ENCODE assay signal across 17 cellular contexts in genomic region chr2:36502081-36502480, GRCh38.
DNase-seq lines count a peak whose midpoint lies in the region; ATAC-seq and TF ChIP-seq lines count a peak whose summit lies in the region.
"Had no signal": no experiment of that assay in that cellular context is flagged by ENCODE, and none has a peak within 500 bp of the region (broad histone marks: within the 10 kb centered on the region; RNA-seq: fewer than 3 reads in every experiment).

No MANE protein-coding gene starts in this region.

- no peaks in the 10 kb centered on the region for H3K9me3 ChIP-seq in HCT116 (ENCODE audit: control insufficient read depth in 1 of 2, insufficient read depth in 1 of 2, low read depth in 1 of 2, low read length in 2 of 2)
- H3K9me3 ChIP-seq in CD8-positive, alpha-beta memory T cell (ENCODE audit: low read length) = no peaks in the 10 kb centered on the region
- no peaks in the 10 kb centered on the region for H3K9me3 ChIP-seq in effector memory CD4-positive, alpha-beta T cell (ENCODE audit: control insufficient read depth, low read length)
- H3K9me3 ChIP-seq: SJCRH30 had no signal

- CTCF ChIA-PET in HCT116 (lab: Charles Lee) = no interaction called here
- CTCF ChIA-PET in CD8-positive, alpha-beta memory T cell (lab: Charles Lee) = no interaction called here

- TF ChIP-seq CTCF in HCT116 (IDR thresholded peaks at IDR 0.05 in 2 of 3, conservative IDR thresholded peaks at IDR 0.05 in 1 of 3; ENCODE audit: borderline replicate concordance in 1 of 3, insufficient read depth in 1 of 3, low read depth in 2 of 3, low read length in 2 of 3) = no peak
- no peak for TF ChIP-seq CTCF in choroid plexus epithelial cell (conservative IDR thresholded peaks at IDR 0.05; ENCODE audit: low read depth, low read length)
- TF ChIP-seq CTCF in osteocyte (IDR thresholded peaks at IDR 0.05) = no peak
- TF ChIP-seq CTCF in foreskin fibroblast (IDR thresholded peaks at IDR 0.05; ENCODE audit: low read depth, low read length) = no peak

- no peak for TF ChIP-seq RAD21 in HCT116 (IDR thresholded peaks at IDR 0.05; ENCODE audit: low read depth)

- no peaks in the 10 kb centered on the region for H3K9me3 Mint-ChIP-seq in osteocyte (ENCODE audit: unreplicated experiment)
- H3K9me3 Mint-ChIP-seq in CD8-positive, alpha-beta memory T cell = no peaks in the 10 kb centered on the region
- H3K9me3 Mint-ChIP-seq: CD8-positive, alpha-beta T cell had no signal

- H3K4me1 Mint-ChIP-seq in osteocyte (ENCODE audit: unreplicated experiment) = peaks cover 12% of the 10 kb centered on the region
- H3K4me1 Mint-ChIP-seq in CD8-positive, alpha-beta memory T cell = no peaks in the 10 kb centered on the region

- peaks cover 35% of the 10 kb centered on the region for H3K36me3 Mint-ChIP-seq in osteocyte (ENCODE audit: unreplicated experiment)
- peaks cover 5 to 20% (median 6%) of the 10 kb centered on the region in 3 donors for H3K36me3 Mint-ChIP-seq in CD8-positive, alpha-beta memory T cell
- H3K36me3 Mint-ChIP-seq: CD8-positive, alpha-beta T cell had no signal

- no peaks in the 10 kb centered on the region for H3K27me3 Mint-ChIP-seq in osteocyte (ENCODE audit: unreplicated experiment)
- no peaks in the 10 kb centered on the region for H3K27me3 Mint-ChIP-seq in CD8-positive, alpha-beta memory T cell

- ATAC-seq in HCT116 = peak; percentile 59; the same call in 1 of the 2 replicates
- ATAC-seq: CD8-positive, alpha-beta T cell had no signal

- H3K27ac ChIP-seq in HCT116 (ENCODE audit: low read depth, low read length) = no peak overlapping the region
- H3K27ac ChIP-seq in CD8-positive, alpha-beta memory T cell (ENCODE audit: low read depth, low read length) = no peak overlapping the region
- H3K27ac ChIP-seq in effector memory CD4-positive, alpha-beta T cell (ENCODE audit: insufficient read depth, low read length, poor library complexity, severe bottlenecking) = no peak overlapping the region
- H3K27ac ChIP-seq: SJCRH30 had no signal

- DNase-seq in HCT116 (ENCODE audit: low read depth, low spot score) = peak; percentile 23
- DNase-seq in NCI-H226 = peak; percentile 26
- DNase-seq in choroid plexus epithelial cell (ENCODE audit: low read depth) = peak; percentile 50
- no peak for DNase-seq in osteocyte (ENCODE audit: extremely low spot score, unreplicated experiment)
- no peak for DNase-seq in CD8-positive, alpha-beta memory T cell
- DNase-seq in effector memory CD4-positive, alpha-beta T cell = no peak
- no peak for DNase-seq in foreskin fibroblast
- DNase-seq: CD8-positive, alpha-beta T cell; DMS 273 treated with DMSO at 0.1 percent for 48 hours; EL; H7; NCI-H1105; NCI-H187 treated with DMSO at 0.1 percent for 48 hours; NCI-H2171 treated with DMSO at 0.1 percent for 48 hours; NCI-H510A; NCI-H82; SJCRH30 had no signal

- no peak for TF ChIP-seq POLR2A in HCT116 (IDR thresholded peaks at IDR 0.05; ENCODE audit: borderline replicate concordance, extremely low read depth, insufficient read depth, insufficient read length)

- H3K4me3 ChIP-seq in HCT116 (replicated peaks in 1 of 2; ENCODE audit: low read depth in 1 of 2, low read length in 2 of 2) (no peak overlapping the region), choroid plexus epithelial cell (ENCODE audit: low read depth, low read length) (no peak overlapping the region), foreskin fibroblast (ENCODE audit: low read depth in 1 of 2, low read length in 2 of 2) (no peak overlapping the region)
- no peak overlapping the region for H3K4me3 ChIP-seq in CD8-positive, alpha-beta memory T cell (ENCODE audit: low read length)
- no peak overlapping the region for H3K4me3 ChIP-seq in effector memory CD4-positive, alpha-beta T cell (ENCODE audit: insufficient read depth, low read depth, low read length, poor library complexity, severe bottlenecking)
- H3K4me3 ChIP-seq: SJCRH30 had no signal

- peak overlapping the region; percentile 44 for H3K27ac Mint-ChIP-seq in osteocyte (ENCODE audit: unreplicated experiment)
- no peak overlapping the region for H3K27ac Mint-ChIP-seq in CD8-positive, alpha-beta memory T cell
- H3K27ac Mint-ChIP-seq: CD8-positive, alpha-beta T cell had no signal

- H3K9me2 ChIP-seq in HCT116 (ENCODE audit: insufficient read depth) = no peaks in the 10 kb centered on the region

- no peak overlapping the region for H3K4me3 Mint-ChIP-seq in osteocyte (ENCODE audit: unreplicated experiment)
- H3K4me3 Mint-ChIP-seq in CD8-positive, alpha-beta memory T cell = no peak overlapping the region
- H3K4me3 Mint-ChIP-seq: CD8-positive, alpha-beta T cell had no signal

- RAD21 ChIA-PET in HCT116 (lab: Charles Lee; ENCODE audit: low non-redundant PET in 1 of 2, low total read pairs in 2 of 2, uncharacterized antibody in 2 of 2, unreplicated experiment in 2 of 2) = interaction anchor here in 1 of 2 experiments (0.6 kb wide), 1 partner anchor 15 kb away, joined by 5 read pairs; no protein-coding TSS in a partner anchor

- H2AFZ ChIP-seq in HCT116 (ENCODE audit: low read depth, low read length, poor library complexity, severe bottlenecking) = no peak overlapping the region

- no peak overlapping the region; the same call in 1 of the 2 replicates for H3K4me2 ChIP-seq in HCT116 (ENCODE audit: low read length)

- H4K20me1 ChIP-seq in HCT116 (ENCODE audit: insufficient read depth) = no peaks in the 10 kb centered on the region

- no TSS peak for BruUV-seq in HCT116 (replicated peaks; lab: Mats Ljungman, UMichigan)

- no peaks in the 10 kb centered on the region for H3K36me3 ChIP-seq in HCT116 (ENCODE audit: control insufficient read depth in 1 of 2, insufficient read depth in 2 of 2, low read length in 2 of 2)
- H3K36me3 ChIP-seq in CD8-positive, alpha-beta memory T cell (ENCODE audit: insufficient read depth, low read length) = no peaks in the 10 kb centered on the region
- H3K36me3 ChIP-seq in effector memory CD4-positive, alpha-beta T cell (ENCODE audit: control insufficient read depth, insufficient read depth, low read length) = no peaks in the 10 kb centered on the region
- H3K36me3 ChIP-seq: SJCRH30 had no signal

- no peaks in the 10 kb centered on the region for H3K79me2 ChIP-seq in HCT116 (ENCODE audit: insufficient read depth, low read length)

- intact Hi-C loops in HCT116 (cut with micrococcal nuclease) = loop anchor here (10.0 kb wide), 2 partner anchors 253 to 617 kb away; no protein-coding TSS in a partner anchor

- POLR2A ChIA-PET in HCT116 (lab: Charles Lee) = no interaction called here
- POLR2A ChIA-PET in CD8-positive, alpha-beta memory T cell (lab: Charles Lee) = no interaction called here

- peaks cover 4 to 13% of the 10 kb centered on the region in 2 experiments; a peak in 3 of 4 replicates for H3K4me1 ChIP-seq in HCT116 (ENCODE audit: control insufficient read depth in 1 of 2, insufficient read depth in 2 of 2, low read length in 2 of 2)
- H3K4me1 ChIP-seq in CD8-positive, alpha-beta memory T cell (ENCODE audit: insufficient read depth, low read length) = no peaks in the 10 kb centered on the region
- no peaks in the 10 kb centered on the region for H3K4me1 ChIP-seq in effector memory CD4-positive, alpha-beta T cell (ENCODE audit: control insufficient read depth, insufficient read depth, low read length, poor library complexity, severe bottlenecking)

- H3K27me3 ChIP-seq in HCT116 (ENCODE audit: insufficient read depth, low read length) = no peaks in the 10 kb centered on the region
- H3K27me3 ChIP-seq in CD8-positive, alpha-beta memory T cell (ENCODE audit: insufficient read depth, low read length, poor library complexity, severe bottlenecking) = no peaks in the 10 kb centered on the region
- no peaks in the 10 kb centered on the region for H3K27me3 ChIP-seq in effector memory CD4-positive, alpha-beta T cell (replicated peaks; ENCODE audit: control insufficient read depth, insufficient read depth, low read length, poor library complexity, severe bottlenecking)
- H3K27me3 ChIP-seq: SJCRH30 had no signal

- no peak overlapping the region for H3K9ac ChIP-seq in HCT116 (ENCODE audit: low read length)

TF ChIP-seq in HCT116, 20 proteins besides CTCF, POLR2A, EP300 and RAD21:
- TF ChIP-seq SIN3A (IDR thresholded peaks at IDR 0.05; ENCODE audit: low read depth) = no peak
- peak; percentile 78 for TF ChIP-seq CEBPB (IDR thresholded peaks at IDR 0.05; ENCODE audit: low read depth)
- TF ChIP-seq, protein P1, sequence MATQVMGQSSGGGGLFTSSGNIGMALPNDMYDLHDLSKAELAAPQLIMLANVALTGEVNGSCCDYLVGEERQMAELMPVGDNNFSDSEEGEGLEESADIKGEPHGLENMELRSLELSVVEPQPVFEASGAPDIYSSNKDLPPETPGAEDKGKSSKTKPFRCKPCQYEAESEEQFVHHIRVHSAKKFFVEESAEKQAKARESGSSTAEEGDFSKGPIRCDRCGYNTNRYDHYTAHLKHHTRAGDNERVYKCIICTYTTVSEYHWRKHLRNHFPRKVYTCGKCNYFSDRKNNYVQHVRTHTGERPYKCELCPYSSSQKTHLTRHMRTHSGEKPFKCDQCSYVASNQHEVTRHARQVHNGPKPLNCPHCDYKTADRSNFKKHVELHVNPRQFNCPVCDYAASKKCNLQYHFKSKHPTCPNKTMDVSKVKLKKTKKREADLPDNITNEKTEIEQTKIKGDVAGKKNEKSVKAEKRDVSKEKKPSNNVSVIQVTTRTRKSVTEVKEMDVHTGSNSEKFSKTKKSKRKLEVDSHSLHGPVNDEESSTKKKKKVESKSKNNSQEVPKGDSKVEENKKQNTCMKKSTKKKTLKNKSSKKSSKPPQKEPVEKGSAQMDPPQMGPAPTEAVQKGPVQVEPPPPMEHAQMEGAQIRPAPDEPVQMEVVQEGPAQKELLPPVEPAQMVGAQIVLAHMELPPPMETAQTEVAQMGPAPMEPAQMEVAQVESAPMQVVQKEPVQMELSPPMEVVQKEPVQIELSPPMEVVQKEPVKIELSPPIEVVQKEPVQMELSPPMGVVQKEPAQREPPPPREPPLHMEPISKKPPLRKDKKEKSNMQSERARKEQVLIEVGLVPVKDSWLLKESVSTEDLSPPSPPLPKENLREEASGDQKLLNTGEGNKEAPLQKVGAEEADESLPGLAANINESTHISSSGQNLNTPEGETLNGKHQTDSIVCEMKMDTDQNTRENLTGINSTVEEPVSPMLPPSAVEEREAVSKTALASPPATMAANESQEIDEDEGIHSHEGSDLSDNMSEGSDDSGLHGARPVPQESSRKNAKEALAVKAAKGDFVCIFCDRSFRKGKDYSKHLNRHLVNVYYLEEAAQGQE (IDR thresholded peaks at IDR 0.05; ENCODE audit: low read depth) = no peak

Comparison
In these comparisons a context has a peak if more than half of its experiments do, and no peak if none do; other contexts are left out.
1. DNase-seq: peak in HCT116 (single experiment), NCI-H226 (single experiment) and choroid plexus epithelial cell (single experiment); none in osteocyte (single experiment), CD8-positive, alpha-beta memory T cell (0 of 5), effector memory CD4-positive, alpha-beta T cell (0 of 3) and foreskin fibroblast (0 of 2).